ENCODE assay signal across 21 cellular contexts in genomic region chr11:72581067-72581466, GRCh38.
A peak's percentile ranks its signal among the peaks of the same experiment; 100 is the strongest.
DNase-seq lines count a peak whose midpoint lies in the region; FAIRE-seq and TF ChIP-seq lines count a peak whose summit lies in the region.
"Had no signal": no experiment of that assay in that cellular context is flagged by ENCODE, and none has a peak within 500 bp of the region (broad histone marks: within the 10 kb centered on the region; RNA-seq: fewer than 3 reads in every experiment).

No MANE protein-coding gene starts in this region.

- H3K79me2 ChIP-seq in Karpas-422 (ENCODE audit: low read length), result no peaks in the 10 kb centered on the region

- H2AFZ ChIP-seq in Karpas-422 (ENCODE audit: low read length), result no peak overlapping the region

- no peak for FAIRE-seq in kidney (lab: Jason Lieb, UNC)
- FAIRE-seq: GM19239, RCC 7860 had no signal

- in situ Hi-C loops in G401 (cut with HindIII; ENCODE audit: low sequenced_read_pairs), result no loop called here

- H3K9me2 ChIP-seq in Karpas-422 (replicated peaks; ENCODE audit: insufficient read depth, low read length), result no peaks in the 10 kb centered on the region

- peaks cover 9% of the 10 kb centered on the region; the same call in 1 of the 2 replicates for H4K20me1 ChIP-seq in Karpas-422 (ENCODE audit: insufficient read depth, low read depth, low read length)

- no peak for TF ChIP-seq POLR2A in suprapubic skin (IDR thresholded peaks at IDR 0.05)

- no peak overlapping the region for H3K4me3 ChIP-seq in right atrium auricular region
- H3K4me3 ChIP-seq in Karpas-422 (ENCODE audit: low read length), result no peak overlapping the region
- no peak overlapping the region for H3K4me3 ChIP-seq in kidney (ENCODE audit: low read length in 2 of 2)
- no peak overlapping the region for H3K4me3 ChIP-seq in suprapubic skin

- peaks cover 8% of the 10 kb centered on the region for H3K36me3 ChIP-seq in right atrium auricular region
- no peaks in the 10 kb centered on the region for H3K36me3 ChIP-seq in Karpas-422 (ENCODE audit: insufficient read depth, low read length)
- H3K36me3 ChIP-seq in kidney (ENCODE audit: control insufficient read depth in 1 of 2, insufficient read depth in 2 of 2, low read length in 2 of 2), result no peaks in the 10 kb centered on the region
- peaks cover 3% of the 10 kb centered on the region for H3K36me3 ChIP-seq in suprapubic skin

- intact Hi-C loops in cardiac septum (cut with DNase I) (no loop called here), kidney (cut with DNase I) (no loop called here)

- peaks cover 0 to 14% of the 10 kb centered on the region in 2 donors for H3K4me1 ChIP-seq in right atrium auricular region
- peaks cover 26% of the 10 kb centered on the region for H3K4me1 ChIP-seq in Karpas-422 (ENCODE audit: low read length)
- peaks cover 0 to 15% of the 10 kb centered on the region in 2 donors for H3K4me1 ChIP-seq in kidney (ENCODE audit: control insufficient read depth in 1 of 2, insufficient read depth in 1 of 2, low read depth in 1 of 2, low read length in 2 of 2)
- peaks cover 18% of the 10 kb centered on the region for H3K4me1 ChIP-seq in suprapubic skin

- H3K27ac ChIP-seq in right atrium auricular region, result no peak overlapping the region
- H3K27ac ChIP-seq in Karpas-422 (ENCODE audit: low read length), result no peak overlapping the region
- no peak overlapping the region for H3K27ac ChIP-seq in kidney (ENCODE audit: low read depth in 2 of 2, low read length in 2 of 2)
- no peak overlapping the region for H3K27ac ChIP-seq in suprapubic skin
- H3K27ac ChIP-seq: C4-2B, KMS-11 had no signal

- H3K9ac ChIP-seq in Karpas-422 (ENCODE audit: low read length), result 0 out of 2 replicates have a peak overlapping the region, but pooled peaks have one; percentile 26
- no peak overlapping the region for H3K9ac ChIP-seq in kidney (ENCODE audit: low read length in 2 of 2)
- H3K9ac ChIP-seq: KMS-11 had no signal

- H3K27me3 ChIP-seq in right atrium auricular region, result no peaks in the 10 kb centered on the region
- H3K27me3 ChIP-seq in Karpas-422 (ENCODE audit: low read length), result no peaks in the 10 kb centered on the region
- peaks cover 27% of the 10 kb centered on the region for H3K27me3 ChIP-seq in suprapubic skin

- no peak for TF ChIP-seq EP300 in suprapubic skin (IDR thresholded peaks at IDR 0.05)

- H3K9me3 ChIP-seq in right atrium auricular region (no peaks in the 10 kb centered on the region), Karpas-422 (ENCODE audit: low read length) (no peaks in the 10 kb centered on the region), kidney (ENCODE audit: control insufficient read depth in 1 of 2, low read length in 2 of 2) (no peaks in the 10 kb centered on the region), suprapubic skin (no peaks in the 10 kb centered on the region)

- TF ChIP-seq CTCF in right atrium auricular region (IDR thresholded peaks at IDR 0.05) (no peak), kidney (IDR thresholded peaks at IDR 0.05; ENCODE audit: borderline replicate concordance, extremely low read depth, insufficient read depth) (no peak), suprapubic skin (IDR thresholded peaks at IDR 0.05) (no peak)

- H3K4me2 ChIP-seq in Karpas-422 (ENCODE audit: low read depth, low read length, poor library complexity, severe bottlenecking), result no peak overlapping the region
- H3K4me2 ChIP-seq: KMS-11 had no signal

- 65% methylated on average over 5 of the region's 5 CpGs for WGBS in suprapubic skin

- DNase-seq in cardiac septum (ENCODE audit: low spot score), result peak; percentile 29
- DNase-seq in right atrium auricular region (ENCODE audit: low spot score), result no peak
- DNase-seq in Karpas-422, result peak; percentile 63
- DNase-seq in kidney, result peak; percentile 27
- DNase-seq in suprapubic skin (ENCODE audit: low spot score in 2 of 2), result peak; percentile 20 to 44
- no peak for DNase-seq in G401 (ENCODE audit: low spot score)
- DNase-seq in Kasumi-1 (lab: John Stamatoyannopoulos, UW), result no peak
- DNase-seq: ACHN, GDM1, IMR-90, MV-4-11, NCI-H1417, NCI-H1694 treated with DMSO at 0.1 percent for 48 hours, NCI-H2081 treated with DMSO at 0.1 percent for 48 hours, NCI-H446, NCI-H526, OCI-M1 had no signal

Comparison
In these comparisons a context has a peak if more than half of its experiments do, and no peak if none do; other contexts are left out.
1. DNase-seq: peak in cardiac septum (single experiment), Karpas-422 (single experiment), kidney (single experiment) and suprapubic skin (2 of 2); none in right atrium auricular region (single experiment), G401 (single experiment) and Kasumi-1 (0 of 2).